19 cellular contexts compared by ENCODE assay signal in the genomic region with DNA sequence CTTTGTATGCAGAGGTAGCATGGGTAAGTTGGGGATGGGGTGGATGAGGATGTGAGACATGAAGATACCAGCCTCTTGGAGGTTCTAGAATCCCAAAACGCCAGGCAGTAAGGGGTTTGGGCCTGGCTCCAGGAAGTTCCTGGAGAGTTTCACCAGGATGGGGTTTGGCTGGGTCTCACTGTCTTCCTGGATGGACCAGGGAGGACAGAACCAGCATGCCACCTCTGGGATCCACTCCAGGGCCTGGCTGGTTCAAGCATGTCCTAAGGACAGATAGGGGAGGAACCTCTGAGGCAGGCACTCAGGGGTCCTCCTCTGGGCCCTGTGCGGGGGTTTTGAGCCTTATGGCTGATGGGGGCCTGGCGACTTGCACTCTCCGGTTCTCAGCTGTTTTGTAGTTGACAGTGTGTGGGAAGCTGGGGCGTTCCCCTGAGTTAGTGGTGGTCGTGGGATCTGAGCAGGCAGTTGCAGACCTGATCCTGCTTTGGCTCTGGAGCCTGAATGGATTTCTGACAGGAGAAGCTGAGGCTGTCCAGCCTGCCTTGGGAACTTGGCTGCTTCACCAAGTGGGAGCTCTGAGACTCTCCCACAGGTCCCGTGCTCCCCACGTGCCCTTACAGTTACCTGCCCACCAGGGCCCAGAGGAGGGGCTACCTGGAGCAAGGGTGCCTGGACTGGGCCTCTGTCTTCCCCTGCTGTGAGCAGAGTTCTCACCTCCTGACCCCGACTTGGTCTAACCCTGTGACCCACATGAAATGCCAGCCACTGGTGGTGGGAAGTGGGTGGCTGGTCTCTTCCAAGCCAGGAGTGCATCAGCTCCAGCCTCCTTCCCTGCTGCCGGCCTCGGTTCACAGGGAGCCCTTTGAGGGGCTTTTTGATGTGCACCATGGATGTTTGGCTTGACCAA.
DNase-seq lines count a peak whose midpoint lies in the region; ATAC-seq and TF ChIP-seq lines count a peak whose summit lies in the region.
"Had no signal": no experiment of that assay in that cellular context is flagged by ENCODE, and none has a peak within 500 bp of the region (broad histone marks: within the 10 kb centered on the region; RNA-seq: fewer than 3 reads in every experiment).

No MANE protein-coding gene starts in this region.

- H3K27me3 ChIP-seq in heart left ventricle = no peaks in the 10 kb centered on the region
- H3K27me3 ChIP-seq: cardiac muscle cell had no signal

- H3K36me3 ChIP-seq in heart left ventricle = peaks cover 0 to 6% (median 0%) of the 10 kb centered on the region in 9 donors
- H3K36me3 ChIP-seq: cardiac muscle cell had no signal

- no peak overlapping the region for H3K4me3 Mint-ChIP-seq in neural crest cell
- H3K4me3 Mint-ChIP-seq: CD4-positive, alpha-beta memory T cell had no signal

- H3K9me3 Mint-ChIP-seq in neural crest cell = no peaks in the 10 kb centered on the region
- H3K9me3 Mint-ChIP-seq: activated T-helper 2 cell treated with anti-CD3 and anti-CD28 coated beads, Interferon-gamma antibody, Interleukin-2, Interleukin-4, amounts not matched to agents 10 μg/mL and 5 μg/mL and 100 μg/mL, durations not matched to agents 14 hours and 24 hours and 36 hours; CD4-positive, alpha-beta memory T cell had no signal

- H3K27ac Mint-ChIP-seq in neural crest cell (ENCODE audit: unreplicated experiment) = peak overlapping the region; percentile 86
- H3K27ac Mint-ChIP-seq: activated T-helper 2 cell treated with anti-CD3 and anti-CD28 coated beads, Interferon-gamma antibody, Interleukin-2, Interleukin-4, amounts not matched to agents 10 μg/mL and 5 μg/mL and 100 μg/mL, durations not matched to agents 14 hours and 24 hours and 36 hours had no signal

- DNase-seq in Right ventricle myocardium superior (no peak), left cardiac atrium (no peak), heart left ventricle (no peak), neural crest cell (ENCODE audit: low read depth, low spot score) (no peak), ureter (ENCODE audit: low spot score) (peak; percentile 39), NCI-H2171 treated with DMSO at 0.1 percent for 48 hours (lab: John Stamatoyannopoulos, UW) (no peak), SKM-1 (lab: John Stamatoyannopoulos, UW; ENCODE audit: unreplicated experiment) (no peak)
- DNase-seq: activated CD4-positive, alpha-beta T cell treated with anti-CD3 and anti-CD28 coated beads, Interleukin-2, amount 50 U/mL, for 48 hours; CD4-positive, alpha-beta memory T cell; DMS79 treated with DMSO at 0.1 percent for 48 hours; effector CD8-positive, alpha-beta T cell; Karpas-422; NCI-H1105 treated with DMSO at 0.1 percent for 48 hours; stimulated activated CD4-positive, alpha-beta T cell treated with anti-CD3 and anti-CD28 coated beads, Interleukin-15, amount 100 ng/mL, for 24 hours; stimulated activated naive CD4-positive, alpha-beta T cell treated with Interleukin-2 at 50 U/mL for 16 hours had no signal

- H3K4me1 Mint-ChIP-seq in neural crest cell = peaks cover 36% of the 10 kb centered on the region

- no peaks in the 10 kb centered on the region for H3K9me3 ChIP-seq in heart left ventricle

- no peak for TF ChIP-seq POLR2A in heart left ventricle (IDR thresholded peaks at IDR 0.05)

- H3K36me3 Mint-ChIP-seq in neural crest cell (ENCODE audit: low read depth) = no peaks in the 10 kb centered on the region

- no peaks in the 10 kb centered on the region for H3K27me3 Mint-ChIP-seq in neural crest cell (ENCODE audit: low read depth)
- H3K27me3 Mint-ChIP-seq: CD4-positive, alpha-beta memory T cell had no signal

- H3K4me3 ChIP-seq in heart left ventricle = no peak overlapping the region
- H3K4me3 ChIP-seq: cardiac muscle cell had no signal

- ATAC-seq in Right ventricle myocardium superior (ENCODE audit: poor library complexity) (peak; percentile 19), left cardiac atrium (no peak), heart left ventricle (peak in 3 of 4 donors; percentile 7 to 20 (median 9)), HG03354 (IDR thresholded peaks at IDR 0.05; ENCODE audit: poor library complexity, severe bottlenecking, unreplicated experiment) (no peak)
- ATAC-seq: HCT116 had no signal

- peaks cover 0 to 61% (median 37%) of the 10 kb centered on the region in 12 donors for H3K4me1 ChIP-seq in heart left ventricle

- no peak for TF ChIP-seq CTCF in heart left ventricle (IDR thresholded peaks at IDR 0.05)
- no peak for TF ChIP-seq CTCF in neural crest cell (conservative IDR thresholded peaks at IDR 0.05)

- 43 to 71% (median 68%) methylated on average over 4 to 11 of the region's 11 CpGs for WGBS in heart left ventricle, 4 donors

- intact Hi-C loops in Right ventricle myocardium superior (cut with DNase I) (no loop called here), left cardiac atrium (cut with DNase I) (no loop called here), heart left ventricle (cut with DNase I) (no loop called here)

- peak overlapping the region in 11 of 12 donors; percentile 54 to 80 (median 68) for H3K27ac ChIP-seq in heart left ventricle
- H3K27ac ChIP-seq: cardiac muscle cell had no signal

Comparison
In these comparisons a context has a peak if more than half of its experiments do, and no peak if none do; other contexts are left out.
1. ATAC-seq: peak in Right ventricle myocardium superior (single experiment) and heart left ventricle (3 of 4); none in left cardiac atrium (0 of 2) and HG03354 (single experiment).